27 cellular contexts compared by ENCODE assay signal in genomic region chr5:58998539-58998938, GRCh38.
DNase-seq lines count a peak whose midpoint lies in the region; ATAC-seq, FAIRE-seq and TF ChIP-seq lines count a peak whose summit lies in the region.
"Had no signal": no experiment of that assay in that cellular context is flagged by ENCODE, and none has a peak within 500 bp of the region (broad histone marks: within the 10 kb centered on the region; RNA-seq: fewer than 3 reads in every experiment).

No MANE protein-coding gene starts in this region.

- 84 to 89% methylated on average over 2 of the region's 2 CpGs for WGBS in pancreas, 2 donors

- no peaks in the 10 kb centered on the region for H3K27me3 ChIP-seq in astrocyte (ENCODE audit: insufficient read depth, low read length)
- no peaks in the 10 kb centered on the region for H3K27me3 ChIP-seq in iPS-20b (ENCODE audit: insufficient read depth, low read length)
- H3K27me3 ChIP-seq in pancreas = no peaks in the 10 kb centered on the region
- H3K27me3 ChIP-seq: Peyer's patch, SJCRH30 had no signal

- BruUV-seq in OCI-LY7 (replicated peaks; lab: Mats Ljungman, UMichigan) = no TSS peak

- no peak overlapping the region for H3K4me3 Mint-ChIP-seq in astrocyte (ENCODE audit: unreplicated experiment)
- H3K4me3 Mint-ChIP-seq: CD8-positive, alpha-beta memory T cell had no signal

- no peaks in the 10 kb centered on the region for H3K27me3 Mint-ChIP-seq in astrocyte (ENCODE audit: low read depth, unreplicated experiment)

- intact Hi-C loops in pancreas (cut with DNase I) (no loop called here), OCI-LY7 (cut with micrococcal nuclease; ENCODE audit: unreplicated experiment) (no loop called here)

- no peaks in the 10 kb centered on the region for H3K4me1 ChIP-seq in astrocyte (ENCODE audit: insufficient read depth, low read length)
- peaks cover 21% of the 10 kb centered on the region for H3K4me1 ChIP-seq in iPS-20b (ENCODE audit: insufficient read depth, low read length)
- no peaks in the 10 kb centered on the region for H3K4me1 ChIP-seq in pancreas
- no peaks in the 10 kb centered on the region for H3K4me1 ChIP-seq in OCI-LY7 (ENCODE audit: insufficient read depth, low read length, poor library complexity, severe bottlenecking)
- H3K4me1 ChIP-seq: Peyer's patch had no signal

- H3K27ac ChIP-seq in astrocyte (ENCODE audit: low read depth, low read length) (no peak overlapping the region), iPS-20b (ENCODE audit: low read length) (no peak overlapping the region), pancreas (no peak overlapping the region), OCI-LY7 (ENCODE audit: low read depth, low read length, poor library complexity, severe bottlenecking) (no peak overlapping the region)
- H3K27ac ChIP-seq: Peyer's patch, SJCRH30 had no signal

- CTCF ChIA-PET in OCI-LY7 (lab: Charles Lee; ENCODE audit: unreplicated experiment) = no interaction called here

- ATAC-seq in pancreas (no peak), GM18870 (IDR thresholded peaks at IDR 0.05; ENCODE audit: unreplicated experiment) (no peak), GM19324 (IDR thresholded peaks at IDR 0.05; ENCODE audit: low FRiP score, unreplicated experiment) (no peak)

- H3K27ac Mint-ChIP-seq in astrocyte (ENCODE audit: unreplicated experiment) = no peak overlapping the region
- H3K27ac Mint-ChIP-seq: CD8-positive, alpha-beta memory T cell had no signal

- no peaks in the 10 kb centered on the region for H3K9me3 Mint-ChIP-seq in astrocyte (ENCODE audit: unreplicated experiment)
- H3K9me3 Mint-ChIP-seq: CD8-positive, alpha-beta memory T cell had no signal

- H3K4me1 Mint-ChIP-seq in astrocyte (ENCODE audit: low read depth, unreplicated experiment) = peaks cover 3% of the 10 kb centered on the region

- POLR2A ChIA-PET in OCI-LY7 (lab: Charles Lee) = no interaction called here

- peak; percentile 11 for FAIRE-seq in D721Med (lab: Jason Lieb, UNC)
- FAIRE-seq in astrocyte (lab: Jason Lieb, UNC) = no peak
- FAIRE-seq in pancreas (lab: Jason Lieb, UNC) = peak; percentile 32
- FAIRE-seq: G401.6, GM19239, H54 had no signal

- no peaks in the 10 kb centered on the region for H3K9me2 ChIP-seq in OCI-LY7 (ENCODE audit: insufficient read depth, low read length)

- no peaks in the 10 kb centered on the region for H3K36me3 Mint-ChIP-seq in astrocyte (ENCODE audit: low read depth, unreplicated experiment)

- TF ChIP-seq CTCF in D721Med (IDR thresholded peaks at IDR 0.05; ENCODE audit: insufficient read depth, missing control alignments) (no peak), astrocyte (IDR thresholded peaks at IDR 0.05; ENCODE audit: insufficient read depth, low read depth, low read length) (no peak), pancreas (IDR thresholded peaks at IDR 0.05) (no peak), OCI-LY7 (conservative IDR thresholded peaks at IDR 0.05; ENCODE audit: low read length) (no peak)

- H3K9me3 ChIP-seq in astrocyte (ENCODE audit: insufficient read depth, low read depth, low read length) = no peaks in the 10 kb centered on the region
- no peaks in the 10 kb centered on the region for H3K9me3 ChIP-seq in iPS-20b (ENCODE audit: insufficient read depth, low read depth, low read length)
- no peaks in the 10 kb centered on the region for H3K9me3 ChIP-seq in pancreas
- H3K9me3 ChIP-seq in OCI-LY7 (ENCODE audit: low read length) = no peaks in the 10 kb centered on the region
- H3K9me3 ChIP-seq: Peyer's patch, SJCRH30 had no signal

- H3K36me3 ChIP-seq in astrocyte (ENCODE audit: insufficient read depth, low read length) (no peaks in the 10 kb centered on the region), iPS-20b (ENCODE audit: insufficient read depth, low read depth, low read length) (no peaks in the 10 kb centered on the region), pancreas (no peaks in the 10 kb centered on the region), OCI-LY7 (ENCODE audit: insufficient read depth, low read length) (no peaks in the 10 kb centered on the region)
- H3K36me3 ChIP-seq: Peyer's patch, SJCRH30 had no signal

- no peak overlapping the region for H2AFZ ChIP-seq in astrocyte (ENCODE audit: low read depth, low read length)
- H2AFZ ChIP-seq in OCI-LY7 (ENCODE audit: low read length) = no peak overlapping the region

- DNase-seq in D721Med (ENCODE audit: insufficient read length, low spot score) (no peak), astrocyte (ENCODE audit: low read depth) (no peak), pancreas (no peak), SIG-M5 treated with dmso at 0.1 percent for 504 hours (lab: John Stamatoyannopoulos, UW; ENCODE audit: unreplicated experiment) (no peak), OCI-LY7 (ENCODE audit: low spot score) (no peak)
- DNase-seq: 8988T; AML-193; C1 segment of cervical spinal cord; Calu3; CD8-positive, alpha-beta memory T cell; KBM-7; MM.1S; NCI-H1048; NCI-H1436; NCI-H187 treated with DMSO at 0.1 percent for 48 hours; NCI-H2107; NCI-H510A; NCI-H774; NK-92 treated with Interleukin-12 subunit alpha and Interleukin-12 subunit beta, amount 100 ng/mL, for 24 hours; Peyer's patch; SJCRH30 had no signal

- H4K20me1 ChIP-seq in astrocyte (ENCODE audit: insufficient read depth, low read length) (no peaks in the 10 kb centered on the region), OCI-LY7 (ENCODE audit: insufficient read depth, low read length) (no peaks in the 10 kb centered on the region)

- H3K4me3 ChIP-seq in astrocyte (ENCODE audit: insufficient read depth, low read depth, low read length) (peak overlapping the region; percentile 22), iPS-20b (ENCODE audit: low read length) (no peak overlapping the region), pancreas (no peak overlapping the region), OCI-LY7 (ENCODE audit: low read depth, low read length, poor library complexity, severe bottlenecking) (no peak overlapping the region)
- H3K4me3 ChIP-seq: Peyer's patch, SJCRH30 had no signal

- H3K79me2 ChIP-seq in astrocyte (ENCODE audit: insufficient read depth, low read length) = no peaks in the 10 kb centered on the region
- no peaks in the 10 kb centered on the region for H3K79me2 ChIP-seq in OCI-LY7 (ENCODE audit: insufficient read depth, low read depth, low read length)

- H3K9ac ChIP-seq in astrocyte (ENCODE audit: low read length) (peak overlapping the region; percentile 9), iPS-20b (ENCODE audit: low read depth, low read length) (0 out of 2 replicates have a peak overlapping the region, but pooled peaks have one; percentile 34)

- H3K4me2 ChIP-seq in astrocyte (ENCODE audit: low read length) (peak overlapping the region; percentile 27), OCI-LY7 (ENCODE audit: low read length) (no peak overlapping the region)
